ENCODE assay signal across 20 cellular contexts in the genomic region with DNA sequence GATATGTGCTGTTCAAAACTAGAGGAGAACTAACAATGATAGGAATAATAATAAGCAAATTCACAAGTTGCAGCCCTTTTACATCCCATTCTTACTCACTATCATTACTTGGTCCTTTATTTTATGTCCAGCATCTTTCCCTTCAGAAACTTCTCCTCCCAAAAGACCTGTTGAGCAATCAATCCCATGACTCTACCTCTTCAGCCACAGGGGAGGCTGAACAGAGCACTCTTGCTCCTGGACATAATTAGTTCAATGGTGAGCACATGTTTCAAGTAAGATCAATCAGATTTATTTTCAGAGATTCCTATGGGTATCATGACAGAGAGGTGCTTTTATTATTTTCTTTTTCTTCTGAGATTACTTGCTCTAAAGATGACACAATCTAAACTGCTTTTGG.
"Had no signal": no experiment of that assay in that cellular context is flagged by ENCODE, and none has a peak within 500 bp of the region (broad histone marks: within the 10 kb centered on the region; RNA-seq: fewer than 3 reads in every experiment).

No MANE protein-coding gene starts in this region.

- H3K36me3 Mint-ChIP-seq: neural progenitor cell; stimulated activated effector memory CD8-positive, alpha-beta T cell treated with anti-CD3 and anti-CD28 coated beads, Interleukin-12 subunit alpha, Interleukin-12 subunit beta, amount 100 ng/mL, for 72 hours had no signal

- H3K4me2 ChIP-seq: neural progenitor cell had no signal

- H3K27ac Mint-ChIP-seq: naive thymus-derived CD4-positive, alpha-beta T cell; nephron; neural progenitor cell; progenitor cell of endocrine pancreas; stimulated activated effector memory CD8-positive, alpha-beta T cell treated with anti-CD3 and anti-CD28 coated beads, Interleukin-12 subunit alpha, Interleukin-12 subunit beta, amount 100 ng/mL, for 72 hours had no signal

- H3K36me3 ChIP-seq: neural progenitor cell, stomach, thyroid gland, vagina had no signal

- H3K4me3 ChIP-seq: coronary artery, lung, neural progenitor cell, stomach, thyroid gland, vagina had no signal

- H2AFZ ChIP-seq: neural progenitor cell, parathyroid adenoma had no signal

- H3K4me1 ChIP-seq: parathyroid adenoma, stomach, thyroid gland had no signal

- H3K79me2 ChIP-seq: parathyroid adenoma had no signal

- H3K27me3 ChIP-seq: neural progenitor cell, stomach, thyroid gland, vagina had no signal

- H3K27ac ChIP-seq: coronary artery, neural progenitor cell, parathyroid adenoma, stomach, thyroid gland had no signal

- H3K4me3 Mint-ChIP-seq: naive thymus-derived CD4-positive, alpha-beta T cell; nephron; neural progenitor cell; stimulated activated effector memory CD8-positive, alpha-beta T cell treated with anti-CD3 and anti-CD28 coated beads, Interleukin-12 subunit alpha, Interleukin-12 subunit beta, amount 100 ng/mL, for 72 hours had no signal

- DNase-seq: dermis blood vessel endothelial cell; effector memory CD4-positive, alpha-beta T cell; foreskin melanocyte; mesenchymal stem cell; midbrain; naive thymus-derived CD4-positive, alpha-beta T cell; stimulated activated CD4-positive, alpha-beta T cell treated with anti-CD3 and anti-CD28 coated beads, Interleukin-2, amount 100 ng/mL, for 24 hours; stimulated activated CD4-positive, alpha-beta T cell treated with anti-CD3 and anti-CD28 coated beads, Interleukin-4, amount 100 ng/mL, for 24 hours; stimulated activated naive CD4-positive, alpha-beta T cell treated with Interleukin-2 at 50 U/mL for 16 hours; stomach; thyroid gland; trophoblast cell had no signal

- H3K9me3 Mint-ChIP-seq: neural progenitor cell; stimulated activated effector memory CD8-positive, alpha-beta T cell treated with anti-CD3 and anti-CD28 coated beads, Interleukin-12 subunit alpha, Interleukin-12 subunit beta, amount 100 ng/mL, for 72 hours had no signal

- H3K9ac ChIP-seq: neural progenitor cell, parathyroid adenoma had no signal

- H3K4me1 Mint-ChIP-seq: neural progenitor cell had no signal

- H3K9me3 ChIP-seq: stomach, thyroid gland, vagina had no signal
